Comparison of ENCODE assay signal across 13 cellular contexts in genomic region chr3:136960838-136961836, GRCh38. TPM values are rescaled to one million over a fixed set of nuclear protein-coding genes. Genes with fewer than 3 reads are reported as not detected.
DNase-seq lines count a peak whose midpoint lies in the region; ATAC-seq and TF ChIP-seq lines count a peak whose summit lies in the region.
"Had no signal": no experiment of that assay in that cellular context is flagged by ENCODE, and none has a peak within 500 bp of the region (broad histone marks: within the 10 kb centered on the region; RNA-seq: fewer than 3 reads in every experiment).

No MANE protein-coding gene starts in this region.

- TF ChIP-seq CTCF in HCT116 (IDR thresholded peaks at IDR 0.05 in 2 of 3, conservative IDR thresholded peaks at IDR 0.05 in 1 of 3; ENCODE audit: borderline replicate concordance in 1 of 3, insufficient read depth in 1 of 3, low read depth in 2 of 3, low read length in 2 of 3) (no peak), GM10266 (IDR thresholded peaks at IDR 0.05; ENCODE audit: control insufficient read depth, insufficient read depth, low read depth, missing control alignments) (no peak)

- H3K27ac ChIP-seq in ACC112 (ENCODE audit: low read depth, low read length) (peak overlapping the region; percentile 16), HCT116 (ENCODE audit: low read depth, low read length) (peak overlapping the region; percentile 29; the same call in 1 of the 2 replicates)
- H3K27ac ChIP-seq: parathyroid adenoma, SJCRH30, tibial artery had no signal

- H3K9ac ChIP-seq in HCT116 (ENCODE audit: low read length): peak overlapping the region; percentile 19; the same call in 1 of the 2 replicates
- H3K9ac ChIP-seq: parathyroid adenoma had no signal

- H3K36me3 ChIP-seq in ACC112 (ENCODE audit: insufficient read depth, low read length): 0 out of 2 replicates have a peak, but pooled peaks cover 6% of the 10 kb centered on the region
- H3K36me3 ChIP-seq in HCT116 (ENCODE audit: control insufficient read depth in 1 of 2, insufficient read depth in 2 of 2, low read length in 2 of 2): no peaks in the 10 kb centered on the region
- H3K36me3 ChIP-seq: SJCRH30, tibial artery had no signal

- no peak for TF ChIP-seq POLR2A in HCT116 (IDR thresholded peaks at IDR 0.05; ENCODE audit: borderline replicate concordance, extremely low read depth, insufficient read depth, insufficient read length)

- intact Hi-C loops in HCT116 (cut with micrococcal nuclease): no loop called here

- peak; percentile 75 for ATAC-seq in HCT116
- ATAC-seq in GM18909 (IDR thresholded peaks at IDR 0.05; ENCODE audit: poor library complexity, unreplicated experiment): no peak
- ATAC-seq: activated naive CD4-positive, alpha-beta T cell treated with anti-CD3 and anti-CD28 coated beads, Interleukin-2, amount 50 U/mL, for 72 hours had no signal

- RAD21 ChIA-PET in HCT116 (lab: Charles Lee; ENCODE audit: low non-redundant PET in 1 of 2, low total read pairs in 2 of 2, uncharacterized antibody in 2 of 2, unreplicated experiment in 2 of 2): no interaction called here

- POLR2A ChIA-PET in HCT116 (lab: Charles Lee): no interaction called here

- no TSS peak for BruUV-seq in HCT116 (replicated peaks; lab: Mats Ljungman, UMichigan)

- H3K27me3 ChIP-seq in ACC112 (ENCODE audit: insufficient read depth, low read length): no peaks in the 10 kb centered on the region
- no peaks in the 10 kb centered on the region for H3K27me3 ChIP-seq in HCT116 (ENCODE audit: insufficient read depth, low read length)
- H3K27me3 ChIP-seq: SJCRH30, tibial artery had no signal

- no peak for TF ChIP-seq RAD21 in HCT116 (IDR thresholded peaks at IDR 0.05; ENCODE audit: low read depth)

- no peak overlapping the region for H2AFZ ChIP-seq in ACC112 (ENCODE audit: low read length, unreplicated experiment)
- no peak overlapping the region for H2AFZ ChIP-seq in HCT116 (ENCODE audit: low read depth, low read length, poor library complexity, severe bottlenecking)
- H2AFZ ChIP-seq: parathyroid adenoma had no signal

- no peak overlapping the region for H3K4me3 ChIP-seq in ACC112 (ENCODE audit: low read depth, low read length)
- H3K4me3 ChIP-seq in HCT116 (replicated peaks in 1 of 2; ENCODE audit: low read depth in 1 of 2, low read length in 2 of 2): 0 out of 4 replicates have a peak overlapping the region, but pooled peaks of 1 of the 2 experiments have one; percentile 18
- H3K4me3 ChIP-seq: SJCRH30, tibial artery had no signal

- H3K4me1 ChIP-seq in ACC112 (ENCODE audit: control insufficient read depth, insufficient read depth, low read length, unreplicated experiment) (peaks cover 27% of the 10 kb centered on the region), HCT116 (ENCODE audit: control insufficient read depth in 1 of 2, insufficient read depth in 2 of 2, low read length in 2 of 2) (peaks cover 30 to 41% of the 10 kb centered on the region in 2 experiments)
- H3K4me1 ChIP-seq: parathyroid adenoma, tibial artery had no signal

- H3K79me2 ChIP-seq in ACC112 (ENCODE audit: control insufficient read depth, insufficient read depth, low read length, unreplicated experiment) (no peaks in the 10 kb centered on the region), HCT116 (ENCODE audit: insufficient read depth, low read length) (no peaks in the 10 kb centered on the region)
- H3K79me2 ChIP-seq: parathyroid adenoma had no signal

- DNase-seq in HCT116 (ENCODE audit: low read depth, low spot score) (peak; percentile 44), astrocyte of the hippocampus (ENCODE audit: low read depth, low spot score) (peak; percentile 35), kidney tubule cell (ENCODE audit: low spot score) (peak; percentile 86), NCI-H510A (lab: John Stamatoyannopoulos, UW) (no peak), SHP77 treated with DMSO at 0.1 percent for 48 hours (lab: John Stamatoyannopoulos, UW) (no peak), GM10266 (ENCODE audit: extremely low spot score) (no peak)
- DNase-seq: activated CD8-positive, alpha-beta memory T cell treated with anti-CD3 and anti-CD28 coated beads, Interleukin-2, amount 50 U/mL, for 4 hours; SJCRH30; tibial artery had no signal

- no peaks in the 10 kb centered on the region for H4K20me1 ChIP-seq in HCT116 (ENCODE audit: insufficient read depth)

- CTCF ChIA-PET in HCT116 (lab: Charles Lee): no interaction called here

- no peaks in the 10 kb centered on the region for H3K9me2 ChIP-seq in HCT116 (ENCODE audit: insufficient read depth)

- peak overlapping the region; percentile 40 for H3K4me2 ChIP-seq in HCT116 (ENCODE audit: low read length)

- H3K9me3 ChIP-seq in HCT116 (ENCODE audit: control insufficient read depth in 1 of 2, insufficient read depth in 1 of 2, low read depth in 1 of 2, low read length in 2 of 2): no peaks in the 10 kb centered on the region
- H3K9me3 ChIP-seq: SJCRH30, tibial artery had no signal

TF ChIP-seq in HCT116, 20 proteins besides CTCF, POLR2A, EP300 and RAD21:
- TF ChIP-seq ATF3 (IDR thresholded peaks at IDR 0.05) (no peak; the same call in 1 of the 2 replicates), EGR1 (IDR thresholded peaks at IDR 0.05; ENCODE audit: low read depth) (no peak), YY1 (IDR thresholded peaks at IDR 0.05; ENCODE audit: extremely low read depth, insufficient replicate concordance, low read depth, low read length) (no peak), SP1 (IDR thresholded peaks at IDR 0.05; ENCODE audit: low read depth) (peak; percentile 22), CBX3 (IDR thresholded peaks at IDR 0.05; ENCODE audit: low read depth) (no peak; the same call in 1 of the 2 replicates), EZH2 (IDR thresholded peaks at IDR 0.05) (no peak), ELF1 (IDR thresholded peaks at IDR 0.05; ENCODE audit: borderline replicate concordance, low read depth) (no peak), JUND (IDR thresholded peaks at IDR 0.05) (peak; percentile 47), SIN3A (IDR thresholded peaks at IDR 0.05; ENCODE audit: low read depth) (no peak), ZFX (IDR thresholded peaks at IDR 0.05) (no peak), SRF (IDR thresholded peaks at IDR 0.05; ENCODE audit: low read depth) (no peak), EZH2phosphoT487 (IDR thresholded peaks at IDR 0.05; ENCODE audit: borderline replicate concordance) (no peak), POLR2AphosphoS5 (IDR thresholded peaks at IDR 0.05; ENCODE audit: low read depth, low read length) (no peak), CEBPB (IDR thresholded peaks at IDR 0.05; ENCODE audit: low read depth) (peak; percentile 84), TCF7L2 (IDR thresholded peaks at IDR 0.05; ENCODE audit: borderline replicate concordance, extremely low read depth, insufficient read depth, insufficient read length) (no peak), FOSL1 (IDR thresholded peaks at IDR 0.05; ENCODE audit: low read depth) (peak; percentile 60), MAX (IDR thresholded peaks at IDR 0.05) (no peak), ZBTB33 (IDR thresholded peaks at IDR 0.05; ENCODE audit: extremely low read depth, insufficient replicate concordance, low read length) (no peak), REST (IDR thresholded peaks at IDR 0.05; ENCODE audit: low read depth) (no peak), ZNF274 (IDR thresholded peaks at IDR 0.05; ENCODE audit: low read depth, low read length) (no peak)
TF ChIP-seq in HCT116: peak in this region for 4.

RNA-seq across cellular contexts. Expression of gene IL20RB, which starts 3.4 kb away (rescaled TPM):
- total RNA-seq in HCT116 (2021; ENCODE audit: unreplicated experiment): 6.1 TPM
- polyA plus RNA-seq in HCT116 (2012): 14.6 and 15.6 TPM in 2 replicates

Comparison
In these comparisons a context has a peak if more than half of its experiments do, and no peak if none do; other contexts are left out.
1. DNase-seq: peak in HCT116 (single experiment), astrocyte of the hippocampus (single experiment) and kidney tubule cell (single experiment); none in NCI-H510A (single experiment), SHP77 treated with DMSO at 0.1 percent for 48 hours (single experiment) and GM10266 (single experiment).